Comparison of ENCODE assay signal across 33 cellular contexts in genomic region chr1:119249283-119249682, GRCh38.
"Had no signal": no experiment of that assay in that cellular context is flagged by ENCODE, and none has a peak within 500 bp of the region (broad histone marks: within the 10 kb centered on the region; RNA-seq: fewer than 3 reads in every experiment).

No MANE protein-coding gene starts in this region.

- H3K27ac ChIP-seq: adrenal gland, body of pancreas, brain microvascular endothelial cell, breast epithelium, VCaP had no signal

- H3K27me3 ChIP-seq: adrenal gland, body of pancreas, brain microvascular endothelial cell, breast epithelium had no signal

- H3K36me3 ChIP-seq: adrenal gland, brain microvascular endothelial cell, breast epithelium had no signal

- H3K9me3 ChIP-seq: adrenal gland, body of pancreas, breast epithelium had no signal

- DNase-seq: activated B cell treated with CpG ODN at 0.5 μM for 24 hours; activated CD4-positive, alpha-beta memory T cell treated with anti-CD3 and anti-CD28 coated beads for 36 hours; activated CD4-positive, alpha-beta T cell treated with anti-CD3 and anti-CD28 coated beads for 4 hours; activated CD4-positive, alpha-beta T cell treated with anti-CD3 and anti-CD28 coated beads, Interleukin-2, amount 10 ng/mL, durations not matched to agents 24 days and 14 days; activated CD4-positive, alpha-beta T cell treated with anti-CD3 and anti-CD28 coated beads, Interleukin-2, amount 50 U/mL, for 1 hour; activated CD4-positive, alpha-beta T cell treated with anti-CD3 and anti-CD28 coated beads, Interleukin-2, amount 50 U/mL, for 4 hours; activated CD4-positive, CD25-positive, alpha-beta regulatory T cell treated with anti-CD3 and anti-CD28 coated beads, Interleukin-2, amount 50 U/mL, for 72 hours; activated CD8-positive, alpha-beta memory T cell treated with anti-CD3 and anti-CD28 coated beads, Interleukin-2, amount 50 U/mL, for 4 hours; activated CD8-positive, alpha-beta T cell treated with anti-CD3 and anti-CD28 coated beads for 36 hours; activated effector memory CD4-positive, alpha-beta T cell treated with anti-CD3 and anti-CD28 coated beads, Interleukin-2, amount 50 U/mL, for 16 hours; activated gamma-delta T cell treated with Interleukin-2 at 50 U/mL for 16 hours; activated naive CD4-positive, alpha-beta T cell; activated naive CD4-positive, alpha-beta T cell treated with anti-CD3 and anti-CD28 coated beads for 36 hours; activated naive CD4-positive, alpha-beta T cell treated with anti-CD3 and anti-CD28 coated beads, Interleukin-2, amount 50 U/mL, for 16 hours; activated naive CD8-positive, alpha-beta T cell treated with anti-CD3 and anti-CD28 coated beads for 36 hours; activated T-cell treated with anti-CD3 and anti-CD28 coated beads for 4 hours; activated T-cell treated with anti-CD3 and anti-CD28 coated beads, Interleukin-2, amount 50 U/mL, for 1 hour; activated T-cell treated with anti-CD3 and anti-CD28 coated beads, Interleukin-2, amount 50 U/mL, for 4 hours; activated T-cell treated with anti-CD3 and anti-CD28 coated beads, Interleukin-2, amount 50 U/mL, for 72 hours; amniotic stem cell; aorta; brain microvascular endothelial cell; central memory CD4-positive, alpha-beta T cell; T-helper 2 cell; T-helper 9 cell had no signal

- ATAC-seq: activated CD8-positive, alpha-beta T cell treated with anti-CD3 and anti-CD28 coated beads for 36 hours; activated naive CD4-positive, alpha-beta T cell treated with anti-CD3 and anti-CD28 coated beads, Interleukin-2, amount 50 U/mL, for 72 hours; activated T-cell treated with anti-CD3 and anti-CD28 coated beads, Interleukin-2, amount 50 U/mL, for 4 hours; activated T-cell treated with anti-CD3 and anti-CD28 coated beads, Interleukin-2, amount 50 U/mL, for 72 hours; activated T-helper 17 cell treated with anti-CD3 and anti-CD28 coated beads, Interleukin-2, amount 50 U/mL, for 72 hours; body of pancreas had no signal

- H3K4me1 ChIP-seq: adrenal gland, body of pancreas, breast epithelium had no signal

- FAIRE-seq: astrocyte, TTC549 had no signal

- H3K4me3 ChIP-seq: adrenal gland, body of pancreas, breast epithelium had no signal
